23 cellular contexts compared by ENCODE assay signal in the genomic region with DNA sequence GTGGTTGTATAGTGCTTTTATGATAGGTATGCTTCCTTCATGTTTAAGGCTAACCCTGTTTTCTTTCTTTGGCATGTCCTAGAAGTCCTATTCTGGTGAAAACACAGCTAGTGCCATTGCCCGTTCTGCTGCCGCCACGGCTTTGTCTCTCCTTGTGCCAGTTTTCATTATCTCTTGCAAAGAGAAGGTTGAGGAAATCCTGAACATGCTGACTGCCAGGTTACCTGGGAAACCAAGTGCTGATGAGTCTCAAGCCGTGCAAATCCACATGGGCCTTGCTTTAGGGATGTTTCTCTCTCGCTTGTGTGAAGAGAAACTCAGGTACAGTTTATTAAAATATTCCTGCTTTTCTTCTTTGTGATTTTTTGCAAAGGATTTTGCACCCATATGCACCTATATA.
"Had no signal": no experiment of that assay in that cellular context is flagged by ENCODE, and none has a peak within 500 bp of the region (broad histone marks: within the 10 kb centered on the region; RNA-seq: fewer than 3 reads in every experiment).

No MANE protein-coding gene starts in this region.

- DNase-seq: activated CD4-positive, alpha-beta T cell treated with anti-CD3 and anti-CD28 coated beads, Interleukin-2, amount 50 U/mL, for 1 hour; activated CD4-positive, CD25-positive, alpha-beta regulatory T cell treated with anti-CD3 and anti-CD28 coated beads, Interleukin-2, amount 50 U/mL, for 72 hours; activated CD8-positive, alpha-beta memory T cell treated with anti-CD3 and anti-CD28 coated beads, Interleukin-2, amount 50 U/mL, for 4 hours; activated effector memory CD4-positive, alpha-beta T cell treated with Interleukin-2 at 50 U/mL for 16 hours; activated naive CD4-positive, alpha-beta T cell treated with anti-CD3 and anti-CD28 coated beads, Interleukin-2, amount 10 ng/mL, durations not matched to agents 7 days and 5 days; activated naive CD8-positive, alpha-beta T cell treated with anti-CD3 and anti-CD28 coated beads, Interleukin-2, amount 50 U/mL, for 24 hours; activated T-cell treated with anti-CD3 and anti-CD28 coated beads, Interleukin-2, amount 50 U/mL, for 4 hours; erythroblast; foreskin melanocyte; glutamatergic neuron; kidney; midbrain; right cardiac atrium; stimulated activated CD4-positive, alpha-beta T cell treated with anti-CD3 and anti-CD28 coated beads, Interleukin-2, amount 100 ng/mL, for 24 hours; stimulated activated naive CD8-positive, alpha-beta T cell treated with anti-CD3 and anti-CD28 coated beads, Interleukin-15, Interleukin-2, amounts not matched to agents 100 U/mL and 50 U/mL, for 24 hours; T-helper 1 cell; T1000; transverse colon had no signal

- H3K4me1 Mint-ChIP-seq: nephron had no signal

- H3K27me3 ChIP-seq: suprapubic skin, transverse colon had no signal

- H3K27ac ChIP-seq: suprapubic skin, transverse colon had no signal

- H3K36me3 ChIP-seq: transverse colon had no signal

- H3K4me3 Mint-ChIP-seq: activated naive CD4-positive, alpha-beta T cell treated with anti-CD3 and anti-CD28 coated beads, Interleukin-2, amount 10 ng/mL, durations not matched to agents 7 days and 5 days; activated naive CD8-positive, alpha-beta T cell treated with anti-CD3 and anti-CD28 coated beads, Interleukin-2, amount 50 U/mL, for 24 hours; activated T-cell treated with anti-CD3 and anti-CD28 coated beads, Interleukin-2, amount 50 U/mL, for 4 hours; nephron had no signal

- H3K9me3 ChIP-seq: suprapubic skin, transverse colon had no signal

- ATAC-seq: activated naive CD8-positive, alpha-beta T cell treated with anti-CD3 and anti-CD28 coated beads, Interleukin-2, amount 50 U/mL, for 24 hours; activated T-cell treated with anti-CD3 and anti-CD28 coated beads, Interleukin-2, amount 50 U/mL, for 4 hours; left lobe of liver; right cardiac atrium; stimulated activated naive CD8-positive, alpha-beta T cell treated with anti-CD3 and anti-CD28 coated beads, Interleukin-15, Interleukin-2, amounts not matched to agents 100 U/mL and 50 U/mL, for 24 hours had no signal

- H3K4me3 ChIP-seq: lung, suprapubic skin, transverse colon had no signal

- H3K4me1 ChIP-seq: suprapubic skin, transverse colon had no signal

- H3K27ac Mint-ChIP-seq: activated naive CD4-positive, alpha-beta T cell treated with anti-CD3 and anti-CD28 coated beads, Interleukin-2, amount 10 ng/mL, durations not matched to agents 7 days and 5 days; activated naive CD8-positive, alpha-beta T cell treated with anti-CD3 and anti-CD28 coated beads, Interleukin-2, amount 50 U/mL, for 24 hours; nephron; progenitor cell of endocrine pancreas had no signal

- FAIRE-seq: kidney had no signal

- H3K27me3 Mint-ChIP-seq: activated naive CD4-positive, alpha-beta T cell treated with anti-CD3 and anti-CD28 coated beads, Interleukin-2, amount 10 ng/mL, durations not matched to agents 7 days and 5 days; activated naive CD8-positive, alpha-beta T cell treated with anti-CD3 and anti-CD28 coated beads, Interleukin-2, amount 50 U/mL, for 24 hours; progenitor cell of endocrine pancreas had no signal

- H3K9me3 Mint-ChIP-seq: activated naive CD4-positive, alpha-beta T cell treated with anti-CD3 and anti-CD28 coated beads, Interleukin-2, amount 10 ng/mL, durations not matched to agents 7 days and 5 days; activated naive CD8-positive, alpha-beta T cell treated with anti-CD3 and anti-CD28 coated beads, Interleukin-2, amount 50 U/mL, for 24 hours; activated T-cell treated with anti-CD3 and anti-CD28 coated beads, Interleukin-2, amount 50 U/mL, for 4 hours had no signal
